Comparison of ENCODE assay signal across 11 cellular contexts in genomic region chr20:38187512-38187911, GRCh38. TPM values are rescaled to one million over a fixed set of nuclear protein-coding genes. Genes with fewer than 3 reads are reported as not detected.
DNase-seq lines count a peak whose midpoint lies in the region; ATAC-seq and TF ChIP-seq lines count a peak whose summit lies in the region.
"Had no signal": no experiment of that assay in that cellular context is flagged by ENCODE, and none has a peak within 500 bp of the region (broad histone marks: within the 10 kb centered on the region; RNA-seq: fewer than 3 reads in every experiment).

No MANE protein-coding gene starts in this region.

- H3K36me3 ChIP-seq in SK-N-SH (replicated peaks in 1 of 2; ENCODE audit: control insufficient read depth in 1 of 2, insufficient read depth in 2 of 2, low read length in 1 of 2) = no peaks in the 10 kb centered on the region
- no peaks in the 10 kb centered on the region for H3K36me3 ChIP-seq in hepatocyte (replicated peaks; ENCODE audit: insufficient read depth, low read depth)
- no peaks in the 10 kb centered on the region for H3K36me3 ChIP-seq in tibial nerve
- H3K36me3 ChIP-seq: SJSA1 had no signal

- H3K4me1 ChIP-seq in SK-N-SH (ENCODE audit: control insufficient read depth in 1 of 2, insufficient read depth in 2 of 2, low read depth in 1 of 2, low read length in 1 of 2) = peaks cover 0 to 13% of the 10 kb centered on the region in 2 experiments; a peak in 2 of 4 replicates
- H3K4me1 ChIP-seq in hepatocyte (ENCODE audit: insufficient read depth) = peaks cover 9% of the 10 kb centered on the region
- peaks cover 0 to 6% (median 0%) of the 10 kb centered on the region in 4 donors for H3K4me1 ChIP-seq in tibial nerve

- TF ChIP-seq CTCF in SK-N-SH (IDR thresholded peaks at IDR 0.05) (no peak), hepatocyte (IDR thresholded peaks at IDR 0.05; ENCODE audit: poor library complexity) (no peak), tibial nerve (IDR thresholded peaks at IDR 0.05) (peak in 3 of 5 experiments; percentile 28 to 34 (median 28))

- TF ChIP-seq EP300 in SK-N-SH (IDR thresholded peaks at IDR 0.05; ENCODE audit: borderline replicate concordance in 1 of 2, low read depth in 1 of 2, low read length in 1 of 2) (no peak), tibial nerve (IDR thresholded peaks at IDR 0.05) (no peak)

- H3K4me2 ChIP-seq in SK-N-SH (no peak overlapping the region), hepatocyte (no peak overlapping the region)

- H3K27ac ChIP-seq in SK-N-SH (ENCODE audit: low read depth in 2 of 2, low read length in 1 of 2) (no peak overlapping the region), hepatocyte (no peak overlapping the region), tibial nerve (no peak overlapping the region)
- H3K27ac ChIP-seq: SJSA1 had no signal

- no peak for DNase-seq in SK-N-SH
- DNase-seq in SW480 (ENCODE audit: low spot score) = peak; percentile 48
- peak; percentile 53 for DNase-seq in hepatocyte (ENCODE audit: low spot score)
- DNase-seq in tibial nerve (ENCODE audit: low spot score in 2 of 2) = no peak
- DNase-seq in NCI-H1417 (lab: John Stamatoyannopoulos, UW) = no peak
- DNase-seq in T1000 (lab: John Stamatoyannopoulos, UW) = no peak
- DNase-seq: AML-193 had no signal

- TF ChIP-seq POLR2A in tibial nerve (IDR thresholded peaks at IDR 0.05) = no peak

- H3K9ac ChIP-seq in SK-N-SH = no peak overlapping the region

- POLR2A ChIA-PET in SK-N-SH (lab: Yijun Ruan, JAX) = no interaction called here

- H2AFZ ChIP-seq in SK-N-SH (ENCODE audit: low read depth) (no peak overlapping the region), hepatocyte (no peak overlapping the region)

- CTCF ChIA-PET in SK-N-SH (lab: Yijun Ruan, JAX) = interaction anchor here (1.0 to 1.5 kb wide), 3 partner anchors 19 to 34 kb away, joined by 3 to 8 read pairs (median 3); no protein-coding TSS in a partner anchor

- H3K9me3 ChIP-seq in SK-N-SH (no peaks in the 10 kb centered on the region), hepatocyte (ENCODE audit: low read depth) (no peaks in the 10 kb centered on the region), tibial nerve (no peaks in the 10 kb centered on the region)
- H3K9me3 ChIP-seq: SJSA1 had no signal

- no peak for TF ChIP-seq RAD21 in SK-N-SH (IDR thresholded peaks at IDR 0.05; ENCODE audit: low read length)

- H3F3A ChIP-seq in SK-N-SH (replicated peaks; ENCODE audit: insufficient read depth) = peaks cover 31% of the 10 kb centered on the region

- ATAC-seq in SK-N-SH treated with all-trans-retinoic acid at 6 μM for 48 hours (peak; percentile 47; the same call in 1 of the 3 replicates), GM21723 (IDR thresholded peaks at IDR 0.05; ENCODE audit: unreplicated experiment) (no peak)
- ATAC-seq: GM12878 had no signal

- H3K9me2 ChIP-seq in SK-N-SH (no peaks in the 10 kb centered on the region), hepatocyte (replicated peaks; ENCODE audit: insufficient read depth) (no peaks in the 10 kb centered on the region)

- no peaks in the 10 kb centered on the region for H3K79me2 ChIP-seq in SK-N-SH (ENCODE audit: insufficient read depth)
- no peaks in the 10 kb centered on the region for H3K79me2 ChIP-seq in hepatocyte

- no peaks in the 10 kb centered on the region for H3K27me3 ChIP-seq in SK-N-SH (ENCODE audit: insufficient read depth)
- H3K27me3 ChIP-seq in hepatocyte = no peaks in the 10 kb centered on the region
- H3K27me3 ChIP-seq in tibial nerve = no peaks in the 10 kb centered on the region
- H3K27me3 ChIP-seq: SJSA1 had no signal

- no peak overlapping the region for H3K4me3 ChIP-seq in SK-N-SH (ENCODE audit: low read depth in 2 of 2, low read length in 1 of 2)
- no peak overlapping the region for H3K4me3 ChIP-seq in hepatocyte
- H3K4me3 ChIP-seq in tibial nerve = no peak overlapping the region
- H3K4me3 ChIP-seq: GM12878, SJSA1 had no signal

- H4K20me1 ChIP-seq in SK-N-SH (ENCODE audit: insufficient read depth) (no peaks in the 10 kb centered on the region), hepatocyte (ENCODE audit: insufficient read depth, poor library complexity, severe bottlenecking) (no peaks in the 10 kb centered on the region)

- WGBS in SK-N-SH (ENCODE audit: low lambda C conversion rate) = 89% methylated on average over 5 of the region's 5 CpGs
- WGBS in hepatocyte (ENCODE audit: low lambda C conversion rate, missing lambda C conversion rate) = 46% methylated on average over 5 of the region's 5 CpGs
- 38 to 39% methylated on average over 5 of the region's 5 CpGs for WGBS in tibial nerve, 2 donors

TF ChIP-seq in SK-N-SH treated with all-trans-retinoic acid at 6 μM for 48 hours, 23 proteins besides CTCF, POLR2A, EP300 and RAD21 (continues in another document):
- TF ChIP-seq TSHZ2 (CRISPR knock-in tag; IDR thresholded peaks at IDR 0.05) (no peak), ESRRG (CRISPR knock-in tag; IDR thresholded peaks at IDR 0.05) (no peak), ZNF70 (CRISPR knock-in tag; IDR thresholded peaks at IDR 0.05) (no peak), PPARA (CRISPR knock-in tag; IDR thresholded peaks at IDR 0.05; ENCODE audit: borderline replicate concordance) (no peak), ZFP30 (CRISPR knock-in tag; IDR thresholded peaks at IDR 0.05) (no peak), TOX (CRISPR knock-in tag; IDR thresholded peaks at IDR 0.05; ENCODE audit: borderline replicate concordance) (no peak)

TF ChIP-seq in SK-N-SH, 30 proteins besides CTCF, POLR2A, EP300 and RAD21:
- TF ChIP-seq SMC3 (IDR thresholded peaks at IDR 0.05; ENCODE audit: low read depth, low read length) (no peak), RXRA (IDR thresholded peaks at IDR 0.05; ENCODE audit: borderline replicate concordance, low read depth) (no peak), EZH2phosphoT487 (IDR thresholded peaks at IDR 0.05; ENCODE audit: borderline replicate concordance, low read depth) (no peak), USF1 (IDR thresholded peaks at IDR 0.05; ENCODE audit: borderline replicate concordance, low read depth) (no peak), POLR2AphosphoS5 (IDR thresholded peaks at IDR 0.05; ENCODE audit: low read depth, low read length) (no peak), RCOR1 (IDR thresholded peaks at IDR 0.05; ENCODE audit: low read length) (no peak), GABPA (IDR thresholded peaks at IDR 0.05; ENCODE audit: low read depth) (no peak)

RNA-seq across cellular contexts. Expression of gene TGM2, which starts 22.4 kb away (rescaled TPM):
- polyA plus RNA-seq in SK-N-SH (2012; rRNA removed) (548 and 676 TPM in 2 replicates), hepatocyte (85.8 and 88.5 TPM in 2 replicates)
- 278 and 460 TPM in 2 replicates for polyA plus RNA-seq in SK-N-SH (2012; cell fraction: cytosol; rRNA removed)
- 675 and 717 TPM in 2 replicates for polyA plus RNA-seq in SK-N-SH (2012; cell fraction: nucleus; rRNA removed)
- total RNA-seq in hepatocyte (120 and 133 TPM in 2 replicates), tibial nerve (10 to 100 TPM; 17.0 to 87.6 (median 55.8) TPM)

Comparison
In these comparisons a context has a peak if more than half of its experiments do, and no peak if none do; other contexts are left out.
1. DNase-seq: peak in SW480 (single experiment) and hepatocyte (single experiment); none in SK-N-SH (single experiment), tibial nerve (0 of 2), NCI-H1417 (0 of 3) and T1000 (single experiment).
2. CTCF ChIP-seq: peak in tibial nerve (3 of 5); none in SK-N-SH (single experiment) and hepatocyte (single experiment).